Comparison of ENCODE assay signal across 18 cellular contexts in the genomic region with DNA sequence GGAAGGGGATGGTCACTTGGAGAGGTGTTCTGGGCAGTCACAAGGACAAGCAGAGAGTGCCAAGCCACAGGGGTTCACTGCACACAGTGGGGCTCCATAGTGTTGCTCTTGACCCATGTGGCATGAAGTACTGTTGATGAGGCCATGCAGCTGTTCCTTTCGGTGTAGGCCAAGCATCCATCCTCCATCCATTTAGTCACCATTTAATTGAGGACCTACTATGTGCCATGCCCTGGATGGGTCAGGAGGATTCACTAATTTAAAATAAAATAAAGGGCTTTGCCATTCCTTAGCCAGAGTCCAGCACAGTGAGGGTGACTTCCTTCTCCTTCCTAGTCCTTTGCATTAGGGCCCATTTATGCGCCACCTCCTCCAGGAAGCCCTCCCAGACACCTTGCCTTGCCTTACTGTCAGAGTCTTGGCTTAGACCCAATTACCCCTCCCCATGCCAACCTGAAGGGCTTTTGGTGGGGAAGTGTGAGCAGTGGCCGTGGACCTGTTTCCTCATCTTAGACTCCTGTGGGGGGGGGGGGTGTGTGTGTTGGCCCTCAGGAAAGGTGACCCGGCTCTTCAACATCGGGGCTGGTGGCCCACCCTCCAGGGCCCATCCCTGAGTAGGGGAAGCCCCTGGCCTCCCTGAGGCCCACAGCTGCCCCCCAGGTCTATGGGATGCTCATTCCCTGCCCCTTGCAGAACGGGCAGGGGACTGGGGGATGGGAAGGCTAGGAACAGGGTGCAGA. TPM values are rescaled to one million over a fixed set of nuclear protein-coding genes. Genes with fewer than 3 reads are reported as not detected.
DNase-seq lines count a peak whose midpoint lies in the region; ATAC-seq and TF ChIP-seq lines count a peak whose summit lies in the region.
"Had no signal": no experiment of that assay in that cellular context is flagged by ENCODE, and none has a peak within 500 bp of the region (broad histone marks: within the 10 kb centered on the region; RNA-seq: fewer than 3 reads in every experiment).

No MANE protein-coding gene starts in this region.

- ATAC-seq in activated T-cell treated with anti-CD3 and anti-CD28 coated beads, Interleukin-2, amount 50 U/mL, for 4 hours = no peak
- no peak for ATAC-seq in activated naive CD8-positive, alpha-beta T cell treated with anti-CD3 and anti-CD28 coated beads, Interleukin-2, amount 10 ng/mL, durations not matched to agents 7 days and 5 days (ENCODE audit: low read depth)
- ATAC-seq in psoas muscle (no peak), HG02970 (IDR thresholded peaks at IDR 0.05; ENCODE audit: low FRiP score, unreplicated experiment) (no peak), GM19463 (IDR thresholded peaks at IDR 0.05; ENCODE audit: unreplicated experiment) (no peak)
- ATAC-seq: WTC11 had no signal

- H3K4me1 Mint-ChIP-seq in activated T-cell treated with anti-CD3 and anti-CD28 coated beads, Interleukin-2, amount 50 U/mL, for 24 hours (ENCODE audit: low read depth) = peaks cover 88% of the 10 kb centered on the region
- H3K4me1 Mint-ChIP-seq in activated T-cell treated with anti-CD3 and anti-CD28 coated beads, Interleukin-2, amount 50 U/mL, for 4 hours (ENCODE audit: low read depth) = peaks cover 76% of the 10 kb centered on the region
- H3K4me1 Mint-ChIP-seq in activated naive CD8-positive, alpha-beta T cell treated with anti-CD3 and anti-CD28 coated beads, Interleukin-2, amount 10 ng/mL, durations not matched to agents 7 days and 5 days = peaks cover 72% of the 10 kb centered on the region
- H3K4me1 Mint-ChIP-seq: neural crest cell, WTC11 had no signal

- H3K27me3 Mint-ChIP-seq in activated T-cell treated with anti-CD3 and anti-CD28 coated beads, Interleukin-2, amount 50 U/mL, for 24 hours = no peaks in the 10 kb centered on the region
- H3K27me3 Mint-ChIP-seq in activated T-cell treated with anti-CD3 and anti-CD28 coated beads, Interleukin-2, amount 50 U/mL, for 4 hours (ENCODE audit: low read depth) = no peaks in the 10 kb centered on the region
- no peaks in the 10 kb centered on the region for H3K27me3 Mint-ChIP-seq in activated naive CD8-positive, alpha-beta T cell treated with anti-CD3 and anti-CD28 coated beads, Interleukin-2, amount 10 ng/mL, durations not matched to agents 7 days and 5 days

- no peak overlapping the region for H3K4me3 ChIP-seq in psoas muscle
- H3K4me3 ChIP-seq: heart right ventricle had no signal

- H3K27me3 ChIP-seq in psoas muscle (ENCODE audit: insufficient read depth in 3 of 3, low read length in 2 of 3) = no peaks in the 10 kb centered on the region
- H3K27me3 ChIP-seq: heart right ventricle had no signal

- H3K9me3 ChIP-seq in KOPT-K1 (ENCODE audit: insufficient read depth, low read length, poor library complexity, severe bottlenecking) = no peaks in the 10 kb centered on the region
- H3K9me3 ChIP-seq in psoas muscle = no peaks in the 10 kb centered on the region
- H3K9me3 ChIP-seq: heart right ventricle had no signal

- H3K36me3 Mint-ChIP-seq in activated T-cell treated with anti-CD3 and anti-CD28 coated beads, Interleukin-2, amount 50 U/mL, for 24 hours (ENCODE audit: low read depth) = peaks cover 76% of the 10 kb centered on the region
- H3K36me3 Mint-ChIP-seq in activated T-cell treated with anti-CD3 and anti-CD28 coated beads, Interleukin-2, amount 50 U/mL, for 4 hours (ENCODE audit: insufficient read depth) = peaks cover 26% of the 10 kb centered on the region
- H3K36me3 Mint-ChIP-seq in activated naive CD8-positive, alpha-beta T cell treated with anti-CD3 and anti-CD28 coated beads, Interleukin-2, amount 10 ng/mL, durations not matched to agents 7 days and 5 days = peaks cover 30% of the 10 kb centered on the region
- H3K36me3 Mint-ChIP-seq: WTC11 had no signal

- 84 to 86% (median 85%) methylated on average over 6 of the region's 6 CpGs for WGBS in psoas muscle, 3 donors

- no peaks in the 10 kb centered on the region for H3K9me3 Mint-ChIP-seq in activated T-cell treated with anti-CD3 and anti-CD28 coated beads, Interleukin-2, amount 50 U/mL, for 24 hours
- no peaks in the 10 kb centered on the region for H3K9me3 Mint-ChIP-seq in activated T-cell treated with anti-CD3 and anti-CD28 coated beads, Interleukin-2, amount 50 U/mL, for 4 hours
- H3K9me3 Mint-ChIP-seq in activated naive CD8-positive, alpha-beta T cell treated with anti-CD3 and anti-CD28 coated beads, Interleukin-2, amount 10 ng/mL, durations not matched to agents 7 days and 5 days = no peaks in the 10 kb centered on the region
- H3K9me3 Mint-ChIP-seq: neural crest cell, WTC11 had no signal

- DNase-seq in activated T-cell treated with anti-CD3 and anti-CD28 coated beads, Interleukin-2, amount 50 U/mL, for 24 hours = no peak
- no peak for DNase-seq in activated T-cell treated with anti-CD3 and anti-CD28 coated beads, Interleukin-2, amount 50 U/mL, for 4 hours
- no peak for DNase-seq in activated naive CD8-positive, alpha-beta T cell treated with anti-CD3 and anti-CD28 coated beads, Interleukin-2, amount 10 ng/mL, durations not matched to agents 7 days and 5 days
- DNase-seq in psoas muscle (peak; percentile 3 to 4), NCI-H187 (lab: John Stamatoyannopoulos, UW) (no peak)
- DNase-seq: amygdala, Calu3, mesendoderm, NCI-H2227 treated with DMSO at 0.1 percent for 48 hours, retina had no signal

- POLR2A ChIA-PET in activated naive CD8-positive, alpha-beta T cell treated with anti-CD3 and anti-CD28 coated beads, Interleukin-2, amount 10 ng/mL, durations not matched to agents 7 days and 5 days (lab: Charles Lee) = interaction anchor here (1.1 to 2.4 kb wide), 3 partner anchors 14 to 27 kb away, joined by 4 to 7 read pairs (median 5); partner anchors contain the start of gene PSTPIP1

- peak overlapping the region; percentile 95 for H3K27ac Mint-ChIP-seq in activated T-cell treated with anti-CD3 and anti-CD28 coated beads, Interleukin-2, amount 50 U/mL, for 24 hours
- H3K27ac Mint-ChIP-seq in activated naive CD8-positive, alpha-beta T cell treated with anti-CD3 and anti-CD28 coated beads, Interleukin-2, amount 10 ng/mL, durations not matched to agents 7 days and 5 days = peak overlapping the region; percentile 98
- H3K27ac Mint-ChIP-seq: WTC11 had no signal

- intact Hi-C loops in psoas muscle (cut with DNase I) = loop anchor here (5.0 kb wide), 2 partner anchors 87 to 522 kb away; no protein-coding TSS in a partner anchor

- peaks cover 5% of the 10 kb centered on the region; the same call in 1 of the 2 replicates for H3K36me3 ChIP-seq in KOPT-K1 (ENCODE audit: insufficient read depth, low read length)
- no peaks in the 10 kb centered on the region for H3K36me3 ChIP-seq in psoas muscle (ENCODE audit: insufficient read depth in 1 of 2, low read depth in 1 of 2)

- peak overlapping the region; percentile 56 for H3K4me3 Mint-ChIP-seq in activated T-cell treated with anti-CD3 and anti-CD28 coated beads, Interleukin-2, amount 50 U/mL, for 24 hours
- H3K4me3 Mint-ChIP-seq in activated T-cell treated with anti-CD3 and anti-CD28 coated beads, Interleukin-2, amount 50 U/mL, for 4 hours = no peak overlapping the region
- H3K4me3 Mint-ChIP-seq in activated naive CD8-positive, alpha-beta T cell treated with anti-CD3 and anti-CD28 coated beads, Interleukin-2, amount 10 ng/mL, durations not matched to agents 7 days and 5 days = peak overlapping the region; percentile 73
- H3K4me3 Mint-ChIP-seq: neural crest cell, WTC11 had no signal

- no peaks in the 10 kb centered on the region for H3K4me1 ChIP-seq in psoas muscle

- TF ChIP-seq CTCF in psoas muscle (IDR thresholded peaks at IDR 0.05) = no peak

- peak overlapping the region; percentile 71 for H3K27ac ChIP-seq in KOPT-K1 (ENCODE audit: low read depth, low read length, poor library complexity, severe bottlenecking)
- no peak overlapping the region for H3K27ac ChIP-seq in psoas muscle

RNA-seq across cellular contexts. Expression of gene PSTPIP1, which starts 25.6 kb away (rescaled TPM):
- total RNA-seq in activated T-cell treated with anti-CD3 and anti-CD28 coated beads, Interleukin-2, amount 50 U/mL, for 4 hours = 100 to 1,000 TPM in 1 of 3 donors, 10 to 100 TPM in 2; 85.4 to 130 (median 92.1) TPM
- 100 to 1,000 TPM; 238 to 241 TPM for total RNA-seq in activated naive CD8-positive, alpha-beta T cell treated with anti-CD3 and anti-CD28 coated beads, Interleukin-2, amount 10 ng/mL, durations not matched to agents 7 days and 5 days
- total RNA-seq in psoas muscle = 1 to 10 TPM in 3 of 4 donors, under 1 TPM in 1; 0.97 to 2.2 (median 2.0) TPM
- polyA plus RNA-seq in psoas muscle = 1 to 10 TPM; 1.0 to 1.3 (median 1.2) TPM
- total RNA-seq: Calu3, G401, HT1080 had no signal

RNA-seq across cellular contexts. Expression of gene TSPAN3, which starts 50.4 kb away (rescaled TPM):
- total RNA-seq in activated T-cell treated with anti-CD3 and anti-CD28 coated beads, Interleukin-2, amount 50 U/mL, for 4 hours = 10 to 100 TPM; 38.6 to 53.1 (median 42.8) TPM
- 10 to 100 TPM; 18.0 to 23.4 TPM for total RNA-seq in activated naive CD8-positive, alpha-beta T cell treated with anti-CD3 and anti-CD28 coated beads, Interleukin-2, amount 10 ng/mL, durations not matched to agents 7 days and 5 days
- 100 to 1,000 TPM; 179 to 215 (median 207) TPM for total RNA-seq in psoas muscle
- polyA plus RNA-seq in psoas muscle = 100 to 1,000 TPM; 146 to 330 (median 210) TPM

Comparison
In these comparisons a context has a peak if more than half of its experiments do, and no peak if none do; other contexts are left out.
1. DNase-seq: peak in psoas muscle (2 of 2); none in activated T-cell treated with anti-CD3 and anti-CD28 coated beads, Interleukin-2, amount 50 U/mL, for 24 hours (single experiment), activated T-cell treated with anti-CD3 and anti-CD28 coated beads, Interleukin-2, amount 50 U/mL, for 4 hours (single experiment), activated naive CD8-positive, alpha-beta T cell treated with anti-CD3 and anti-CD28 coated beads, Interleukin-2, amount 10 ng/mL, durations not matched to agents 7 days and 5 days (single experiment) and NCI-H187 (0 of 2).
2. RNA of gene PSTPIP1, which starts 25.6 kb away (total RNA-seq): 238 to 241 TPM in activated naive CD8-positive, alpha-beta T cell treated with anti-CD3 and anti-CD28 coated beads, Interleukin-2, amount 10 ng/mL, durations not matched to agents 7 days and 5 days and 85.4 to 130 TPM in activated T-cell treated with anti-CD3 and anti-CD28 coated beads, Interleukin-2, amount 50 U/mL, for 4 hours; 0.97 to 2.2 TPM in psoas muscle; every median in the first group is over 10 times any median in the second.